In the genomic region with DNA sequence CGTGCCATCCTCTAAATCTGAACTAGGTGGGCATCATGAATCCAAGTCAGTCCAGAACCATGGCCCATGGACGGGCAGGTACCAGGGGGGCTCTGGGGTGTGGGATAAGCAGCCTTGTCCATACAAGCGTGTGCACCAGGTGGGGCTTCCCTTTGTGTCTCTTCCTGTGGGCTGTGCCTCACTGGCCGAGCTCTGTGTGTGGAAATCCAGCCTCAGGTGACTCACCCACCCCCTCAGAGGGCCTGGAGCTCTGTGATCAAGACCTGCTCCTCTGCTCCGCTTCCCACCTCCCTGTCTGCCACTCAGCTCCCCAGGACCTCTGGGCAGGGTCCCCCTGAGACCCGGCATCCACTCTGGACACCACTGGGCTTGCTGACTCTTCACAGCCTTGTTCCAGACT, we compare ENCODE assay signal across 26 cellular contexts.
"Had no signal": no experiment of that assay in that cellular context is flagged by ENCODE, and none has a peak within 500 bp of the region (broad histone marks: within the 10 kb centered on the region; RNA-seq: fewer than 3 reads in every experiment).

No MANE protein-coding gene starts in this region.

- H3K36me3 Mint-ChIP-seq: activated CD8-positive, alpha-beta memory T cell treated with anti-CD3 and anti-CD28 coated beads, Interleukin-2, amount 10 ng/mL, durations not matched to agents 7 days and 5 days; stimulated activated naive B cell treated with anti-CD40 and anti-IgM and Interleukin-4, amounts not matched to agents 10 μg/mL and 1 μg/mL and 100 μg/mL, for 72 hours; T-cell had no signal

- H3K27me3 ChIP-seq: body of pancreas, dorsolateral prefrontal cortex, ovary, upper lobe of right lung had no signal

- H3K4me1 Mint-ChIP-seq: activated CD4-positive, alpha-beta T cell treated with anti-CD3 and anti-CD28 coated beads, Interleukin-2, amount 10 ng/mL, durations not matched to agents 7 days and 5 days; activated CD8-positive, alpha-beta memory T cell treated with anti-CD3 and anti-CD28 coated beads, Interleukin-2, amount 10 ng/mL, durations not matched to agents 7 days and 5 days; stimulated activated naive B cell treated with anti-CD40 and anti-IgM and Interleukin-4, amounts not matched to agents 10 μg/mL and 1 μg/mL and 100 μg/mL, for 72 hours; T-cell had no signal

- H3K27ac Mint-ChIP-seq: activated CD4-positive, alpha-beta T cell treated with anti-CD3 and anti-CD28 coated beads, Interleukin-2, amount 10 ng/mL, durations not matched to agents 7 days and 5 days; activated CD8-positive, alpha-beta memory T cell treated with anti-CD3 and anti-CD28 coated beads, Interleukin-2, amount 10 ng/mL, durations not matched to agents 7 days and 5 days; activated CD8-positive, alpha-beta T cell treated with anti-CD3 and anti-CD28 coated beads for 36 hours; activated naive CD8-positive, alpha-beta T cell treated with anti-CD3 and anti-CD28 coated beads, Interleukin-2, amount 50 U/mL, for 24 hours; effector memory CD8-positive, alpha-beta T cell; naive thymus-derived CD4-positive, alpha-beta T cell; stimulated activated naive B cell treated with anti-CD40 and anti-IgM and Interleukin-4, amounts not matched to agents 10 μg/mL and 1 μg/mL and 100 μg/mL, for 72 hours; T-cell; T-helper 2 cell treated with Interferon-gamma antibody and Interleukin-4, amounts not matched to agents 5 μg/mL and 100 μg/mL, for 36 hours had no signal

- H3K27me3 Mint-ChIP-seq: activated CD8-positive, alpha-beta T cell treated with anti-CD3 and anti-CD28 coated beads for 36 hours; activated naive CD8-positive, alpha-beta T cell treated with anti-CD3 and anti-CD28 coated beads, Interleukin-2, amount 50 U/mL, for 24 hours; T-cell had no signal

- H3K36me3 ChIP-seq: lower lobe of right lung, ovary, thoracic aorta, upper lobe of right lung, WERI-Rb-1 had no signal

- H3K9me3 ChIP-seq: body of pancreas, lower lobe of right lung, ovary, thoracic aorta, upper lobe of right lung had no signal

- H3K27ac ChIP-seq: body of pancreas, lower lobe of right lung, ovary, upper lobe of right lung, WERI-Rb-1 had no signal

- H3K4me3 Mint-ChIP-seq: activated CD4-positive, alpha-beta T cell treated with anti-CD3 and anti-CD28 coated beads, Interleukin-2, amount 10 ng/mL, durations not matched to agents 7 days and 5 days; activated CD8-positive, alpha-beta memory T cell treated with anti-CD3 and anti-CD28 coated beads, Interleukin-2, amount 10 ng/mL, durations not matched to agents 7 days and 5 days; activated CD8-positive, alpha-beta T cell treated with anti-CD3 and anti-CD28 coated beads for 36 hours; activated naive CD8-positive, alpha-beta T cell treated with anti-CD3 and anti-CD28 coated beads, Interleukin-2, amount 50 U/mL, for 24 hours; effector memory CD8-positive, alpha-beta T cell; naive thymus-derived CD4-positive, alpha-beta T cell; stimulated activated naive B cell treated with anti-CD40 and anti-IgM and Interleukin-4, amounts not matched to agents 10 μg/mL and 1 μg/mL and 100 μg/mL, for 72 hours; T-cell; T-helper 2 cell treated with Interferon-gamma antibody and Interleukin-4, amounts not matched to agents 5 μg/mL and 100 μg/mL, for 36 hours had no signal

- DNase-seq: activated CD4-positive, alpha-beta T cell treated with anti-CD3 and anti-CD28 coated beads, Interleukin-2, amount 10 ng/mL, durations not matched to agents 7 days and 5 days; activated CD4-positive, CD25-positive, alpha-beta regulatory T cell treated with anti-CD3 and anti-CD28 coated beads, Interleukin-2, amount 50 U/mL, for 72 hours; activated CD8-positive, alpha-beta memory T cell treated with anti-CD3 and anti-CD28 coated beads, Interleukin-2, amount 10 ng/mL, durations not matched to agents 7 days and 5 days; activated CD8-positive, alpha-beta T cell treated with anti-CD3 and anti-CD28 coated beads for 36 hours; activated gamma-delta T cell; activated naive CD4-positive, alpha-beta T cell treated with anti-CD3 and anti-CD28 coated beads, Interleukin-2, amount 50 U/mL, for 16 hours; activated naive CD8-positive, alpha-beta T cell treated with anti-CD3 and anti-CD28 coated beads, Interleukin-2, amount 50 U/mL, for 24 hours; activated T-cell treated with anti-CD3 and anti-CD28 coated beads for 4 hours; body of pancreas; caudate nucleus; effector memory CD8-positive, alpha-beta T cell; lower lobe of right lung; naive thymus-derived CD4-positive, alpha-beta T cell; stimulated activated CD4-positive, alpha-beta T cell treated with anti-CD3 and anti-CD28 coated beads, Interleukin-1b, Interleukin-23, amount 100 ng/mL, for 48 hours; stimulated activated naive B cell treated with anti-CD40 and anti-IgM and Interleukin-4, amounts not matched to agents 10 μg/mL and 1 μg/mL and 100 μg/mL, for 72 hours; T-cell; upper lobe of right lung; WERI-Rb-1 had no signal

- ATAC-seq: activated CD8-positive, alpha-beta memory T cell treated with anti-CD3 and anti-CD28 coated beads, Interleukin-2, amount 10 ng/mL, durations not matched to agents 7 days and 5 days; activated CD8-positive, alpha-beta T cell treated with anti-CD3 and anti-CD28 coated beads for 36 hours; activated naive CD8-positive, alpha-beta T cell treated with anti-CD3 and anti-CD28 coated beads, Interleukin-2, amount 50 U/mL, for 24 hours; body of pancreas; effector memory CD8-positive, alpha-beta T cell; esophagus mucosa; left lobe of liver; lower lobe of right lung; naive thymus-derived CD4-positive, alpha-beta T cell; right cardiac atrium; SK-N-SH treated with all-trans-retinoic acid at 6 μM for 48 hours; stimulated activated naive B cell treated with anti-CD40 and anti-IgM and Interleukin-4, amounts not matched to agents 10 μg/mL and 1 μg/mL and 100 μg/mL, for 72 hours; T-cell; upper lobe of right lung had no signal

- H3K9me3 Mint-ChIP-seq: activated CD4-positive, alpha-beta T cell treated with anti-CD3 and anti-CD28 coated beads, Interleukin-2, amount 10 ng/mL, durations not matched to agents 7 days and 5 days; activated CD8-positive, alpha-beta T cell treated with anti-CD3 and anti-CD28 coated beads for 36 hours; activated naive CD8-positive, alpha-beta T cell treated with anti-CD3 and anti-CD28 coated beads, Interleukin-2, amount 50 U/mL, for 24 hours; effector memory CD8-positive, alpha-beta T cell; stimulated activated naive B cell treated with anti-CD40 and anti-IgM and Interleukin-4, amounts not matched to agents 10 μg/mL and 1 μg/mL and 100 μg/mL, for 72 hours; T-cell; T-helper 2 cell treated with Interferon-gamma antibody and Interleukin-4, amounts not matched to agents 5 μg/mL and 100 μg/mL, for 36 hours had no signal

- H3K4me3 ChIP-seq: body of pancreas, dorsolateral prefrontal cortex, lower lobe of right lung, ovary, thoracic aorta, upper lobe of right lung had no signal
